In genomic region chr6:150932976-150933375, GRCh38 we compare ENCODE assay signal across 1 cellular context.
TF ChIP-seq lines count a peak whose summit lies in the region.

No MANE protein-coding gene starts in this region.

TF ChIP-seq in IMR-90, 13 proteins besides CTCF, POLR2A, EP300 and RAD21:
- no peak for TF ChIP-seq SMC3 (IDR thresholded peaks at IDR 0.05; ENCODE audit: low read depth, low read length)
- TF ChIP-seq, protein P1, sequence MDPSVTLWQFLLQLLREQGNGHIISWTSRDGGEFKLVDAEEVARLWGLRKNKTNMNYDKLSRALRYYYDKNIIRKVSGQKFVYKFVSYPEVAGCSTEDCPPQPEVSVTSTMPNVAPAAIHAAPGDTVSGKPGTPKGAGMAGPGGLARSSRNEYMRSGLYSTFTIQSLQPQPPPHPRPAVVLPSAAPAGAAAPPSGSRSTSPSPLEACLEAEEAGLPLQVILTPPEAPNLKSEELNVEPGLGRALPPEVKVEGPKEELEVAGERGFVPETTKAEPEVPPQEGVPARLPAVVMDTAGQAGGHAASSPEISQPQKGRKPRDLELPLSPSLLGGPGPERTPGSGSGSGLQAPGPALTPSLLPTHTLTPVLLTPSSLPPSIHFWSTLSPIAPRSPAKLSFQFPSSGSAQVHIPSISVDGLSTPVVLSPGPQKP (IDR thresholded peaks at IDR 0.05; ENCODE audit: borderline replicate concordance, low read depth, low read length): no peak
- TF ChIP-seq CEBPB (IDR thresholded peaks at IDR 0.05; ENCODE audit: low read depth, low read length): no peak
- no peak for TF ChIP-seq USF2 (IDR thresholded peaks at IDR 0.05; ENCODE audit: low read depth, low read length)
- no peak for TF ChIP-seq NFE2L2 (IDR thresholded peaks at IDR 0.05; ENCODE audit: low read depth, low read length)
- no peak for TF ChIP-seq MAFK (IDR thresholded peaks at IDR 0.05; ENCODE audit: low read depth, low read length)
- TF ChIP-seq RCOR1 (IDR thresholded peaks at IDR 0.05; ENCODE audit: insufficient replicate concordance, low read length): no peak
- TF ChIP-seq BHLHE40 (IDR thresholded peaks at IDR 0.05; ENCODE audit: low read depth, low read length): no peak
- TF ChIP-seq CHD1 (IDR thresholded peaks at IDR 0.05; ENCODE audit: low read depth, low read length): no peak
- no peak for TF ChIP-seq RFX5 (IDR thresholded peaks at IDR 0.05; ENCODE audit: low read depth, low read length)
- TF ChIP-seq MAZ (IDR thresholded peaks at IDR 0.05; ENCODE audit: borderline replicate concordance, low read depth, low read length): no peak
- TF ChIP-seq FOS (IDR thresholded peaks at IDR 0.05; ENCODE audit: low read depth, low read length): no peak
- TF ChIP-seq MXI1 (IDR thresholded peaks at IDR 0.05; ENCODE audit: borderline replicate concordance, low read depth, low read length): no peak
TF ChIP-seq in IMR-90: peak in this region for 0.
